ENCODE assay signal across 8 cellular contexts in genomic region chr15:64842986-64843561, GRCh38. TPM values are rescaled to one million over a fixed set of nuclear protein-coding genes. Genes with fewer than 3 reads are reported as not detected.
A peak's percentile ranks its signal among the peaks of the same experiment; 100 is the strongest.
DNase-seq lines count a peak whose midpoint lies in the region; ATAC-seq, FAIRE-seq and TF ChIP-seq lines count a peak whose summit lies in the region.

No MANE protein-coding gene starts in this region.

- no peak for TF ChIP-seq EP300 in HepG2 (IDR thresholded peaks at IDR 0.05; ENCODE audit: low read depth in 2 of 2, low read length in 2 of 2)
- no peak for TF ChIP-seq EP300 in HepG2 (CRISPR knock-in tag; IDR thresholded peaks at IDR 0.05; ENCODE audit: borderline replicate concordance)

- peaks cover 61% of the 10 kb centered on the region for H3K4me1 ChIP-seq in HepG2 (ENCODE audit: insufficient read depth, low read length)
- peaks cover 56 to 57% of the 10 kb centered on the region in 2 donors for H3K4me1 ChIP-seq in thyroid gland

- peaks cover 63% of the 10 kb centered on the region for H3K4me1 Mint-ChIP-seq in brain

- H3K79me2 ChIP-seq in HepG2 (ENCODE audit: insufficient read depth, low read length), result no peaks in the 10 kb centered on the region

- peaks cover 2% of the 10 kb centered on the region for H3K36me3 Mint-ChIP-seq in brain

- H3K27me3 ChIP-seq in HepG2 (ENCODE audit: control insufficient read depth in 1 of 2, insufficient read depth in 2 of 2, low read length in 2 of 2) (no peaks in the 10 kb centered on the region), thyroid gland (no peaks in the 10 kb centered on the region)

- no peak for FAIRE-seq in HepG2 (lab: Jason Lieb, UNC)

- BruUV-seq in HepG2 (replicated peaks; lab: Mats Ljungman, UMichigan), result no TSS peak

- CTCF ChIA-PET in HepG2 (lab: Yijun Ruan, JAX; ENCODE audit: low intra/inter-chr PET ratio, low total read pairs), result no interaction called here

- peak overlapping the region; percentile 75 to 92 (median 89); a peak in 4 of 6 replicates for H3K4me3 ChIP-seq in HepG2 (replicated peaks in 1 of 3; ENCODE audit: insufficient read depth in 1 of 3, low read depth in 2 of 3, low read length in 3 of 3)
- H3K4me3 ChIP-seq in thyroid gland (replicated peaks in 1 of 3), result peak overlapping the region; percentile 11 to 97 (median 88)

- peak overlapping the region; percentile 91 to 97 (median 93) for H3K4me3 Mint-ChIP-seq in brain

- H3K27ac ChIP-seq in HepG2 (ENCODE audit: extremely low read length, insufficient read depth, low read length) (no peak overlapping the region), thyroid gland (peak overlapping the region; percentile 81 to 95 (median 93))

- POLR2A ChIA-PET in HepG2 (lab: Yijun Ruan, JAX), result interaction anchor here (1.0 kb wide), 1 partner anchor 14 kb away, joined by 3 read pairs; no protein-coding TSS in a partner anchor

- in situ Hi-C loops in HepG2 (cut with HindIII; ENCODE audit: extremely low pct_ligation_motif_present, low pct_unique_long_range_greater_than_20kb), result no loop called here

- peak overlapping the region; percentile 92 for H3K4me2 ChIP-seq in HepG2 (ENCODE audit: low read depth, low read length)

- H3K9ac ChIP-seq in HepG2 (ENCODE audit: insufficient read depth, low read depth, low read length), result peak overlapping the region; percentile 80; the same call in 1 of the 2 replicates

- no peaks in the 10 kb centered on the region for H3K36me3 ChIP-seq in HepG2 (replicated peaks in 1 of 2; ENCODE audit: control insufficient read depth in 1 of 2, insufficient read depth in 2 of 2, low read length in 2 of 2)
- H3K36me3 ChIP-seq in thyroid gland, result no peaks in the 10 kb centered on the region

- peaks cover 2% of the 10 kb centered on the region for H3K27me3 Mint-ChIP-seq in brain

- H4K20me1 ChIP-seq in HepG2 (ENCODE audit: insufficient read depth, low read length), result no peaks in the 10 kb centered on the region

- TF ChIP-seq CTCF in brain (conservative IDR thresholded peaks at IDR 0.05), result no peak
- no peak for TF ChIP-seq CTCF in HepG2 (CRISPR knock-in tag; IDR thresholded peaks at IDR 0.05)
- no peak for TF ChIP-seq CTCF in thyroid gland (IDR thresholded peaks at IDR 0.05)

- ATAC-seq in HepG2 (peak; percentile 3), HG02870 (IDR thresholded peaks at IDR 0.05; ENCODE audit: unreplicated experiment) (no peak)

- no peak overlapping the region for H2AFZ ChIP-seq in HepG2 (ENCODE audit: low read length)

- H3K9me3 ChIP-seq in HepG2 (ENCODE audit: low read length) (no peaks in the 10 kb centered on the region), thyroid gland (no peaks in the 10 kb centered on the region)

- DNase-seq in EL (peak; percentile 72), NOMO-1 (lab: John Stamatoyannopoulos, UW; ENCODE audit: unreplicated experiment in 2 of 2) (peak; percentile 82 to 89), HepG2 (ENCODE audit: low spot score) (no peak), thyroid gland (peak; percentile 46 to 48), ecto neural progenitor cell (ENCODE audit: low spot score) (no peak), occipital lobe (lab: John Stamatoyannopoulos, UW) (no peak)

- peak overlapping the region in 4 of 5 experiments; percentile 48 to 95 (median 62) for H3K27ac Mint-ChIP-seq in brain

- WGBS in HepG2 (ENCODE audit: low lambda C conversion rate), result 34% methylated on average over 7 of the region's 7 CpGs
- WGBS in thyroid gland, 2 donors, result 54 to 59% methylated on average over 7 of the region's 7 CpGs

- intact Hi-C loops in HepG2 (cut with micrococcal nuclease; ENCODE audit: unreplicated experiment) (no loop called here), thyroid gland (cut with DNase I) (loop anchor here (10.0 kb wide), 1 partner anchor 142 kb away; the partner anchor contains the start of gene SPG21)

- TF ChIP-seq POLR2A in HepG2 (IDR thresholded peaks at IDR 0.05; ENCODE audit: insufficient read depth in 1 of 2, low read depth in 2 of 2, low read length in 2 of 2) (no peak), thyroid gland (IDR thresholded peaks at IDR 0.05) (no peak)

- peaks cover 0 to 2% (median 0%) of the 10 kb centered on the region in 5 experiments for H3K9me3 Mint-ChIP-seq in brain

- TF ChIP-seq RAD21 in HepG2 (CRISPR knock-in tag; IDR thresholded peaks at IDR 0.05), result no peak

TF ChIP-seq in HepG2, 621 proteins besides CTCF, POLR2A, EP300 and RAD21:
- no peak for TF ChIP-seq ZNF552 (CRISPR knock-in tag; IDR thresholded peaks at IDR 0.05; ENCODE audit: borderline replicate concordance)
- TF ChIP-seq AHR (CRISPR knock-in tag; IDR thresholded peaks at IDR 0.05), result no peak
- TF ChIP-seq ZNF501 (CRISPR knock-in tag; IDR thresholded peaks at IDR 0.05), result 0 out of 2 replicates have a peak, but pooled peaks have one; percentile 12
- no peak for TF ChIP-seq JUNB (CRISPR knock-in tag; IDR thresholded peaks at IDR 0.05; ENCODE audit: borderline replicate concordance)

RNA-seq across cellular contexts. Expression of gene PLEKHO2, which starts 1.4 kb away (rescaled TPM):
- 11.3 TPM for polyA plus RNA-seq in brain (ENCODE audit: insufficient read depth, low read depth, low replicate concordance)
- total RNA-seq in HepG2 (2016; rRNA removed; fragmentation: Illumina TruSeq; extraction: Trizol), result 3.1 and 3.8 TPM in 2 replicates
- total RNA-seq in HepG2 (2016; cell fraction: cytosol; rRNA removed; fragmentation: Illumina TruSeq; extraction: Trizol; ENCODE audit: low read depth), result 0.61 and 0.71 TPM in 2 replicates
- total RNA-seq in HepG2 (2016; cell fraction: insoluble cytoplasmic fraction; rRNA removed; fragmentation: Illumina TruSeq; extraction: Trizol), result 3.1 and 4.3 TPM in 2 replicates
- total RNA-seq in HepG2 (2016; cell fraction: membrane; rRNA removed; fragmentation: Illumina TruSeq; extraction: Trizol), result 1.4 and 1.8 TPM in 2 replicates
- total RNA-seq in HepG2 (2016; cell fraction: nucleus; rRNA removed; fragmentation: Illumina TruSeq; extraction: Trizol), result 3.2 and 3.6 TPM in 2 replicates
- 4.8 and 5.1 TPM in 2 replicates for polyA plus RNA-seq in HepG2 (2011; rRNA removed)
- 3.1 and 3.9 TPM in 2 replicates for polyA plus RNA-seq in HepG2 (2011; cell fraction: cytosol; rRNA removed)
- polyA plus RNA-seq in HepG2 (2011; cell fraction: nucleus; rRNA removed), result 15.5 and 19.5 TPM in 2 replicates
- polyA plus RNA-seq in HepG2 (2012), result 3.9 and 4.4 TPM in 2 replicates
- polyA plus RNA-seq in HepG2 (2016; cell fraction: cytosol; fragmentation: Illumina TruSeq; extraction: Trizol; ENCODE audit: low read depth), result 0.38 and 0.41 TPM in 2 replicates
- 2.2 and 3.1 TPM in 2 replicates for polyA plus RNA-seq in HepG2 (2016; cell fraction: insoluble cytoplasmic fraction; fragmentation: Illumina TruSeq; extraction: Trizol; ENCODE audit: low read depth)
- 0.70 and 0.73 TPM in 2 replicates for polyA plus RNA-seq in HepG2 (2016; cell fraction: membrane; fragmentation: Illumina TruSeq; extraction: Trizol; ENCODE audit: low read depth)
- polyA plus RNA-seq in HepG2 (2016; cell fraction: nucleus; fragmentation: Illumina TruSeq; extraction: Trizol; ENCODE audit: insufficient read depth, low read depth), result 17.8 and 18.9 TPM in 2 replicates
- 3.4 and 9.7 TPM in 2 replicates for polyA minus RNA-seq in HepG2 (2011; rRNA and poly(A)+ RNA removed; ENCODE audit: low replicate concordance)
- 3.4 and 3.5 TPM in 2 replicates for polyA minus RNA-seq in HepG2 (2011; cell fraction: cytosol; rRNA and poly(A)+ RNA removed)
- 4.4 and 6.8 TPM in 2 replicates for polyA minus RNA-seq in HepG2 (2011; cell fraction: nucleus; rRNA and poly(A)+ RNA removed)
- 10 to 100 TPM; 31.3 to 53.6 (median 46.1) TPM for total RNA-seq in thyroid gland
- 6.7 TPM for total RNA-seq in occipital lobe

RNA-seq across cellular contexts. Expression of gene PIF1, which starts 17.6 kb away (rescaled TPM):
- polyA plus RNA-seq in brain (ENCODE audit: insufficient read depth, low read depth, low replicate concordance), result 3.4 TPM
- 8.3 and 19.7 TPM in 2 replicates for total RNA-seq in HepG2 (2016; rRNA removed; fragmentation: Illumina TruSeq; extraction: Trizol)
- 10.1 and 10.8 TPM in 2 replicates for total RNA-seq in HepG2 (2016; cell fraction: cytosol; rRNA removed; fragmentation: Illumina TruSeq; extraction: Trizol; ENCODE audit: low read depth)
- 7.8 and 21.1 TPM in 2 replicates for total RNA-seq in HepG2 (2016; cell fraction: insoluble cytoplasmic fraction; rRNA removed; fragmentation: Illumina TruSeq; extraction: Trizol)
- total RNA-seq in HepG2 (2016; cell fraction: membrane; rRNA removed; fragmentation: Illumina TruSeq; extraction: Trizol), result 8.0 and 9.6 TPM in 2 replicates
- 22.6 and 34.5 TPM in 2 replicates for total RNA-seq in HepG2 (2016; cell fraction: nucleus; rRNA removed; fragmentation: Illumina TruSeq; extraction: Trizol)
- polyA plus RNA-seq in HepG2 (2011; rRNA removed), result 14.0 and 18.5 TPM in 2 replicates
- 5.4 and 11.1 TPM in 2 replicates for polyA plus RNA-seq in HepG2 (2011; cell fraction: cytosol; rRNA removed)
- polyA plus RNA-seq in HepG2 (2011; cell fraction: nucleus; rRNA removed), result 50.6 and 90.5 TPM in 2 replicates
- 3.2 and 9.0 TPM in 2 replicates for polyA plus RNA-seq in HepG2 (2012)
- 1.2 and 1.3 TPM in 2 replicates for polyA plus RNA-seq in HepG2 (2016; cell fraction: cytosol; fragmentation: Illumina TruSeq; extraction: Trizol; ENCODE audit: low read depth)
- 7.2 and 8.0 TPM in 2 replicates for polyA plus RNA-seq in HepG2 (2016; cell fraction: insoluble cytoplasmic fraction; fragmentation: Illumina TruSeq; extraction: Trizol; ENCODE audit: low read depth)
- 3.6 and 4.0 TPM in 2 replicates for polyA plus RNA-seq in HepG2 (2016; cell fraction: membrane; fragmentation: Illumina TruSeq; extraction: Trizol; ENCODE audit: low read depth)
- 105 and 116 TPM in 2 replicates for polyA plus RNA-seq in HepG2 (2016; cell fraction: nucleus; fragmentation: Illumina TruSeq; extraction: Trizol; ENCODE audit: insufficient read depth, low read depth)
- 12.7 and 35.9 TPM in 2 replicates for polyA minus RNA-seq in HepG2 (2011; rRNA and poly(A)+ RNA removed; ENCODE audit: low replicate concordance)
- polyA minus RNA-seq in HepG2 (2011; cell fraction: cytosol; rRNA and poly(A)+ RNA removed), result 1.6 and 4.1 TPM in 2 replicates
- polyA minus RNA-seq in HepG2 (2011; cell fraction: nucleus; rRNA and poly(A)+ RNA removed), result 11.4 and 16.5 TPM in 2 replicates
- total RNA-seq in thyroid gland, result 1 to 10 TPM in 1 of 4 donors, under 1 TPM in 2, not detected in 1; 0.33 to 1.1 (median 0.54) TPM
- 0.47 TPM for total RNA-seq in occipital lobe

Comparison
In these comparisons a context has a peak if more than half of its experiments do, and no peak if none do; other contexts are left out.
1. DNase-seq: peak in EL (single experiment), NOMO-1 (2 of 2) and thyroid gland (2 of 2); none in HepG2 (single experiment), ecto neural progenitor cell (single experiment) and occipital lobe (single experiment).